Comparison of ENCODE assay signal across 8 cellular contexts in genomic region chr7:100015232-100016208, GRCh38. TPM values are rescaled to one million over a fixed set of nuclear protein-coding genes. Genes with fewer than 3 reads are reported as not detected.
A peak's percentile ranks its signal among the peaks of the same experiment; 100 is the strongest.
DNase-seq lines count a peak whose midpoint lies in the region; ATAC-seq and TF ChIP-seq lines count a peak whose summit lies in the region.

ZKSCAN1 (plus strand) TSS chr7:100015596; CDS start chr7:100023507, 7,911 bp downstream.

- intact Hi-C loops in CD14-positive monocyte (cut with micrococcal nuclease): loop anchor here (10.0 kb wide), 1 partner anchor 69 kb away; the partner anchor contains the start of genes COPS6 (in 2 of the 2) and ZNF3 (in 2 of the 2)

- DNase-seq in CD14-positive monocyte (ENCODE audit: low spot score) (peak; percentile 92), NCI-H748 (lab: John Stamatoyannopoulos, UW; ENCODE audit: unreplicated experiment) (peak; percentile 94), dermis microvascular lymphatic vessel endothelial cell (ENCODE audit: low read depth in 2 of 2) (peak; percentile 90 to 96)
- peak; percentile 83 to 87 for DNase-seq in activated CD4-positive, alpha-beta T cell treated with anti-CD3 and anti-CD28 coated beads, Interleukin-2, amount 50 U/mL, for 48 hours
- DNase-seq in stimulated activated CD4-positive, alpha-beta T cell treated with anti-CD3 and anti-CD28 coated beads, Interleukin-4, amount 100 ng/mL, for 1 hour: peak; percentile 82

- H3K4me1 ChIP-seq in liver (ENCODE audit: control insufficient read depth in 4 of 4, insufficient read depth in 4 of 4, low read length in 3 of 4): peaks cover 20 to 64% (median 46%) of the 10 kb centered on the region in 4 donors

- H3K9ac ChIP-seq in liver (ENCODE audit: low read depth in 1 of 2, low read length in 2 of 2): peak within 1 kb of the TSS; percentile 99 to 100

- peak in 1 of 2 donors; percentile 26 for TF ChIP-seq RAD21 in liver (IDR thresholded peaks at IDR 0.05)

- no peaks in the 10 kb centered on the region for H3K27me3 ChIP-seq in liver (ENCODE audit: control insufficient read depth in 4 of 4, insufficient read depth in 4 of 4, low read length in 3 of 4)

- peak within 1 kb of the TSS; percentile 86 to 98 for H3K27ac ChIP-seq in liver (ENCODE audit: low read depth in 1 of 2, low read length in 2 of 2)

- no peaks in the 10 kb centered on the region for H3K9me3 Mint-ChIP-seq in CD14-positive monocyte

- no peaks in the 10 kb centered on the region for H3K9me3 ChIP-seq in liver (ENCODE audit: control insufficient read depth in 4 of 4, low read length in 3 of 4)

- peak within 1 kb of the TSS; percentile 85 to 98 (median 95) for H3K4me3 ChIP-seq in liver (ENCODE audit: low read depth in 1 of 3, low read length in 3 of 3)

- peaks cover 0 to 3% (median 0%) of the 10 kb centered on the region in 4 donors for H3K36me3 ChIP-seq in liver (ENCODE audit: control insufficient read depth in 4 of 4, insufficient read depth in 3 of 4, low read depth in 1 of 4, low read length in 3 of 4)

- WGBS in liver: 2% methylated on average over 69 of the region's 69 CpGs

- H3K4me1 Mint-ChIP-seq in CD14-positive monocyte: peaks cover 43% of the 10 kb centered on the region

- peak within 1 kb of the TSS; percentile 94 to 99 (median 97) for H3K27ac Mint-ChIP-seq in CD14-positive monocyte

- ATAC-seq in GM19372 (IDR thresholded peaks at IDR 0.05; ENCODE audit: low read depth, unreplicated experiment) (peak; percentile 94), HG03558 (IDR thresholded peaks at IDR 0.05; ENCODE audit: extremely low read depth, unreplicated experiment) (peak; percentile 58)

- peak within 1 kb of the TSS; percentile 93 to 94 for H3K4me3 Mint-ChIP-seq in CD14-positive monocyte

- H3K27me3 Mint-ChIP-seq in CD14-positive monocyte (ENCODE audit: low read depth in 3 of 3): peaks cover 0 to 2% (median 0%) of the 10 kb centered on the region in 3 donors

- TF ChIP-seq CTCF in CD14-positive monocyte (IDR thresholded peaks at IDR 0.05) (no peak), liver (IDR thresholded peaks at IDR 0.05; ENCODE audit: low read depth, low read length, missing input control) (no peak)

- H3K36me3 Mint-ChIP-seq in CD14-positive monocyte: peaks cover 14 to 21% of the 10 kb centered on the region in 2 donors

TF ChIP-seq in liver, 16 proteins besides CTCF, POLR2A, EP300 and RAD21:
- TF ChIP-seq HNF4A (conservative IDR thresholded peaks at IDR 0.05): peak; percentile 54 to 63
- TF ChIP-seq HNF4G (IDR thresholded peaks at IDR 0.05): peak; percentile 22
- TF ChIP-seq FOXA1 (IDR thresholded peaks at IDR 0.05): no peak
- TF ChIP-seq ATF3 (IDR thresholded peaks at IDR 0.05): peak; percentile 48
- TF ChIP-seq GABPA (IDR thresholded peaks at IDR 0.05 in 1 of 2, conservative IDR thresholded peaks at IDR 0.05 in 1 of 2): peak; percentile 93 to 96
- no peak for TF ChIP-seq FOXA2 (IDR thresholded peaks at IDR 0.05)
- TF ChIP-seq TAF1 (conservative IDR thresholded peaks at IDR 0.05): peak; percentile 87
- TF ChIP-seq, protein P1, sequence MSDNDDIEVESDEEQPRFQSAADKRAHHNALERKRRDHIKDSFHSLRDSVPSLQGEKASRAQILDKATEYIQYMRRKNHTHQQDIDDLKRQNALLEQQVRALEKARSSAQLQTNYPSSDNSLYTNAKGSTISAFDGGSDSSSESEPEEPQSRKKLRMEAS (IDR thresholded peaks at IDR 0.05): peak; percentile 21
- peak; percentile 8 to 51 for TF ChIP-seq EGR1 (IDR thresholded peaks at IDR 0.05; ENCODE audit: low read depth in 2 of 2)
- TF ChIP-seq SP1 (IDR thresholded peaks at IDR 0.05): peak; percentile 64
- peak; percentile 55 for TF ChIP-seq YY1 (IDR thresholded peaks at IDR 0.05)
- TF ChIP-seq REST (IDR thresholded peaks at IDR 0.05): peak; percentile 61
- peak; percentile 28 to 37 for TF ChIP-seq RXRA (IDR thresholded peaks at IDR 0.05)
- TF ChIP-seq JUND (IDR thresholded peaks at IDR 0.05): peak; percentile 92 to 96
- TF ChIP-seq NR2F2 (IDR thresholded peaks at IDR 0.05): no peak
- TF ChIP-seq, protein P2, sequence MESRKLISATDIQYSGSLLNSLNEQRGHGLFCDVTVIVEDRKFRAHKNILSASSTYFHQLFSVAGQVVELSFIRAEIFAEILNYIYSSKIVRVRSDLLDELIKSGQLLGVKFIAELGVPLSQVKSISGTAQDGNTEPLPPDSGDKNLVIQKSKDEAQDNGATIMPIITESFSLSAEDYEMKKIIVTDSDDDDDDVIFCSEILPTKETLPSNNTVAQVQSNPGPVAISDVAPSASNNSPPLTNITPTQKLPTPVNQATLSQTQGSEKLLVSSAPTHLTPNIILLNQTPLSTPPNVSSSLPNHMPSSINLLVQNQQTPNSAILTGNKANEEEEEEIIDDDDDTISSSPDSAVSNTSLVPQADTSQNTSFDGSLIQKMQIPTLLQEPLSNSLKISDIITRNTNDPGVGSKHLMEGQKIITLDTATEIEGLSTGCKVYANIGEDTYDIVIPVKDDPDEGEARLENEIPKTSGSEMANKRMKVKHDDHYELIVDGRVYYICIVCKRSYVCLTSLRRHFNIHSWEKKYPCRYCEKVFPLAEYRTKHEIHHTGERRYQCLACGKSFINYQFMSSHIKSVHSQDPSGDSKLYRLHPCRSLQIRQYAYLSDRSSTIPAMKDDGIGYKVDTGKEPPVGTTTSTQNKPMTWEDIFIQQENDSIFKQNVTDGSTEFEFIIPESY (IDR thresholded peaks at IDR 0.05): no peak

RNA-seq across cellular contexts. Expression of gene ZKSCAN1, which starts in this region (rescaled TPM):
- polyA plus RNA-seq in CD14-positive monocyte: 10 to 100 TPM; 10.7 to 24.3 TPM
- 21.7 and 30.7 TPM in 2 replicates for total RNA-seq in dermis microvascular lymphatic vessel endothelial cell
- total RNA-seq in liver: 100 to 1,000 TPM in 1 of 2 donors, 10 to 100 TPM in 1; 20.5 to 117 TPM
- 10 to 100 TPM; 11.8 to 39.7 TPM for polyA plus RNA-seq in liver

Comparison
In these comparisons a context has a peak if more than half of its experiments do, and no peak if none do; other contexts are left out.
1. Peak in every context shown above with its lines: DNase-seq, ATAC-seq, H3K4me3 ChIP-seq and H3K27ac ChIP-seq.